1 cellular context compared by ENCODE assay signal in the genomic region with DNA sequence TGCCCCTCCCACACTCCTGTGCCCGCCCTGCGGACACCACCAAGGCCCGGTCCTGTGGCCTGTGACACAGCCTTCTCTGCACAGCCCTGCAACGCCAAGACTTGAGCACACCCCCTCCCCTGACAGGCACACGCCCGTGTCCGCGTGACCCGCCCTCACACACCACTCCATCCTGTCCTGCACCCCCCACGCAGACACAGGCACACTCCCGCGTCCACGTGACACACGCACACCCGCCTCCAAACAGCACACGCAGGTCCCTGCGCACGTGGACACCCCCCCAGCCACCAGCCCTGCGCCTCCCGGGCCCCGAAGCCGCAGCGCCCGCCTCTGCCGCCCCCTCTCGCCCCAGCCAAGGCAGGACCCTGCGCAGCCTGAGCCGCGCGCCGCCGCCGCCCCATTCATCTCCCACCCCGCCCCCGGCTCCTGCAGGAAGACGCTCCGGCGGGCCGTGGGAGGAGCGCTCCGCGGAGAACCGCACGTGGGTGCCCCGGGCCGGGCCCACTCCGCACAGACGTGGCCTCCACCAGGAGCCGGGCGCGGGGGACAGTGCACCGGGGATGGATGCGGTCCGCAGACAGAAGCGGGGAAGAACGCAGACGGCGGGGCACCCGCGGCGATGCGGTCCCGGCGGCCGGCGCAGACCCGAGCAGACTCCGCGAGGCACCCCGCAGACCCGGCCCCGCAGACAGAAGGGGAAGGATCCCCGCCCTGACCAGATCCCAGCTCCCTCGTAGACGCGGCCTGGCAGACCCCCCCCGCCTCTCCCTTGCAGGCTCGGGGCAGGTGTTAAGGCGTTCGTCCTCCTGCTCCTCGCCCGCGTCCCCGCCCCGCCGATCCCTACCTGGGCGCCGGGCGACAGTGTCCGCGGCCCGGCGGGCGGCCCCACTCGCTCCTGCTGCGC.
TF ChIP-seq lines count a peak whose summit lies in the region.

No MANE protein-coding gene starts in this region.

TF ChIP-seq in HEK293, 187 proteins besides CTCF, POLR2A, EP300 and RAD21 (continued from another document and continues in another):
- TF ChIP-seq, protein P1, sequence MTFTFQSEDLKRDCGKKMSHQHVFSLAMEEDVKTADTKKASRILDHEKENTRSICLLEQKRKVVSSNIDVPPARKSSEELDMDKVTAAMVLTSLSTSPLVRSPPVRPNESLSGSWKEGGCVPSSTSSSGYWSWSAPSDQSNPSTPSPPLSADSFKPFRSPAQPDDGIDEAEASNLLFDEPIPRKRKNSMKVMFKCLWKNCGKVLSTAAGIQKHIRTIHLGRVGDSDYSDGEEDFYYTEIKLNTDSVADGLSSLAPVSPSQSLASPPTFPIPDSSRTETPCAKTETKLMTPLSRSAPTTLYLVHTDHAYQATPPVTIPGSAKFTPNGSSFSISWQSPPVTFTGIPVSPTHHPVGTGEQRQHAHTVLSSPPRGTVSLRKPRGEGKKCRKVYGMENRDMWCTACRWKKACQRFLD (tag by site-specific recombination; IDR thresholded peaks at IDR 0.05), result no peak
- TF ChIP-seq, protein P2, sequence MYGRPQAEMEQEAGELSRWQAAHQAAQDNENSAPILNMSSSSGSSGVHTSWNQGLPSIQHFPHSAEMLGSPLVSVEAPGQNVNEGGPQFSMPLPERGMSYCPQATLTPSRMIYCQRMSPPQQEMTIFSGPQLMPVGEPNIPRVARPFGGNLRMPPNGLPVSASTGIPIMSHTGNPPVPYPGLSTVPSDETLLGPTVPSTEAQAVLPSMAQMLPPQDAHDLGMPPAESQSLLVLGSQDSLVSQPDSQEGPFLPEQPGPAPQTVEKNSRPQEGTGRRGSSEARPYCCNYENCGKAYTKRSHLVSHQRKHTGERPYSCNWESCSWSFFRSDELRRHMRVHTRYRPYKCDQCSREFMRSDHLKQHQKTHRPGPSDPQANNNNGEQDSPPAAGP (tag by site-specific recombination; IDR thresholded peaks at IDR 0.05), result peak; percentile 100
- TF ChIP-seq, protein P3, sequence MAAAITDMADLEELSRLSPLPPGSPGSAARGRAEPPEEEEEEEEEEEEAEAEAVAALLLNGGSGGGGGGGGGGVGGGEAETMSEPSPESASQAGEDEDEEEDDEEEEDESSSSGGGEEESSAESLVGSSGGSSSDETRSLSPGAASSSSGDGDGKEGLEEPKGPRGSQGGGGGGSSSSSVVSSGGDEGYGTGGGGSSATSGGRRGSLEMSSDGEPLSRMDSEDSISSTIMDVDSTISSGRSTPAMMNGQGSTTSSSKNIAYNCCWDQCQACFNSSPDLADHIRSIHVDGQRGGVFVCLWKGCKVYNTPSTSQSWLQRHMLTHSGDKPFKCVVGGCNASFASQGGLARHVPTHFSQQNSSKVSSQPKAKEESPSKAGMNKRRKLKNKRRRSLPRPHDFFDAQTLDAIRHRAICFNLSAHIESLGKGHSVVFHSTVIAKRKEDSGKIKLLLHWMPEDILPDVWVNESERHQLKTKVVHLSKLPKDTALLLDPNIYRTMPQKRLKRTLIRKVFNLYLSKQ (tag by site-specific recombination; IDR thresholded peaks at IDR 0.05; ENCODE audit: borderline replicate concordance), result no peak
- TF ChIP-seq SCRT1 (tag by site-specific recombination; IDR thresholded peaks at IDR 0.05; ENCODE audit: borderline replicate concordance) (no peak), ZNF394 (tag by site-specific recombination; IDR thresholded peaks at IDR 0.05; ENCODE audit: borderline replicate concordance) (no peak), ZBTB17 (tag by site-specific recombination; IDR thresholded peaks at IDR 0.05) (0 out of 2 replicates have a peak, but pooled peaks have one; percentile 29), ZNF629 (tag by site-specific recombination; IDR thresholded peaks at IDR 0.05) (0 out of 2 replicates have a peak, but pooled peaks have one; percentile 47), BCL11A (tag by site-specific recombination; IDR thresholded peaks at IDR 0.05; ENCODE audit: low read depth) (peak; percentile 82), BCL11B (tag by site-specific recombination; IDR thresholded peaks at IDR 0.05; ENCODE audit: low read depth) (peak; percentile 77), ZNF510 (tag by site-specific recombination; IDR thresholded peaks at IDR 0.05; ENCODE audit: insufficient replicate concordance) (no peak), ZNF585B (tag by site-specific recombination; IDR thresholded peaks at IDR 0.05) (no peak), ZFP37 (tag by site-specific recombination; IDR thresholded peaks at IDR 0.05) (no peak), ZNF792 (tag by site-specific recombination; IDR thresholded peaks at IDR 0.05) (peak; percentile 74; the same call in 1 of the 2 replicates), ZIC2 (tag by site-specific recombination; IDR thresholded peaks at IDR 0.05) (peak; percentile 28; the same call in 1 of the 2 replicates), ZNF350 (tag by site-specific recombination; IDR thresholded peaks at IDR 0.05) (no peak), ZNF624 (tag by site-specific recombination; IDR thresholded peaks at IDR 0.05) (no peak), ZNF157 (tag by site-specific recombination; IDR thresholded peaks at IDR 0.05) (no peak), GLIS2 (tag by site-specific recombination; IDR thresholded peaks at IDR 0.05) (peak; percentile 98), KLF7 (tag by site-specific recombination; IDR thresholded peaks at IDR 0.05; ENCODE audit: borderline replicate concordance) (peak; percentile 84), KLF16 (tag by site-specific recombination; IDR thresholded peaks at IDR 0.05) (peak; percentile 69; the same call in 1 of the 2 replicates), ZNF513 (tag by site-specific recombination; IDR thresholded peaks at IDR 0.05) (no peak), ZNF302 (tag by site-specific recombination; IDR thresholded peaks at IDR 0.05; ENCODE audit: low read depth) (no peak), ZNF266 (tag by site-specific recombination; IDR thresholded peaks at IDR 0.05; ENCODE audit: low read depth) (no peak), ZNF292 (tag by site-specific recombination; IDR thresholded peaks at IDR 0.05; ENCODE audit: borderline replicate concordance, low read depth) (peak; percentile 20; the same call in 1 of the 2 replicates), HOXC10 (CRISPR knock-in tag; IDR thresholded peaks at IDR 0.05) (no peak), TCF7L2 (IDR thresholded peaks at IDR 0.05; ENCODE audit: borderline replicate concordance, low read depth, low read length) (no peak), PRDM1 (tag by site-specific recombination; IDR thresholded peaks at IDR 0.05) (no peak), ZFP3 (tag by site-specific recombination; IDR thresholded peaks at IDR 0.05; ENCODE audit: low read depth) (no peak), ZNF837 (tag by site-specific recombination; IDR thresholded peaks at IDR 0.05) (no peak), ZSCAN23 (tag by site-specific recombination; IDR thresholded peaks at IDR 0.05) (no peak), ZNF596 (tag by site-specific recombination; IDR thresholded peaks at IDR 0.05) (no peak; the same call in 1 of the 2 replicates), KLF8 (tag by site-specific recombination; IDR thresholded peaks at IDR 0.05) (peak; percentile 97), ELK4 (IDR thresholded peaks at IDR 0.05; ENCODE audit: borderline replicate concordance, low read depth, low read length) (no peak), GFI1B (tag by site-specific recombination; IDR thresholded peaks at IDR 0.05) (no peak), ZNF791 (tag by site-specific recombination; IDR thresholded peaks at IDR 0.05) (no peak), ZNF2 (tag by site-specific recombination; IDR thresholded peaks at IDR 0.05) (peak; percentile 47; the same call in 1 of the 2 replicates), ZNF707 (tag by site-specific recombination; IDR thresholded peaks at IDR 0.05) (no peak), ZFP41 (tag by site-specific recombination; IDR thresholded peaks at IDR 0.05; ENCODE audit: borderline replicate concordance) (no peak), ZNF112 (tag by site-specific recombination; IDR thresholded peaks at IDR 0.05) (no peak), ZFP69B (tag by site-specific recombination; IDR thresholded peaks at IDR 0.05) (peak; percentile 38), ZNF366 (tag by site-specific recombination; conservative IDR thresholded peaks at IDR 0.05) (peak; percentile 65)
- TF ChIP-seq, protein P4, sequence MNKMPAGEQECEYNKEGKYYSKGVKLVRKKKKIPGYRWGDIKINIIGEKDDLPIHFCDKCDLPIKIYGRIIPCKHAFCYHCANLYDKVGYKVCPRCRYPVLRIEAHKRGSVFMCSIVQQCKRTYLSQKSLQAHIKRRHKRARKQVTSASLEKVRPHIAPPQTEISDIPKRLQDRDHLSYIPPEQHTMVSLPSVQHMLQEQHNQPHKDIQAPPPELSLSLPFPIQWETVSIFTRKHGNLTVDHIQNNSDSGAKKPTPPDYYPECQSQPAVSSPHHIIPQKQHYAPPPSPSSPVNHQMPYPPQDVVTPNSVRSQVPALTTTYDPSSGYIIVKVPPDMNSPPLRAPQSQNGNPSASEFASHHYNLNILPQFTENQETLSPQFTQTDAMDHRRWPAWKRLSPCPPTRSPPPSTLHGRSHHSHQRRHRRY (tag by site-specific recombination; IDR thresholded peaks at IDR 0.05), result peak; percentile 78; the same call in 1 of the 2 replicates
- TF ChIP-seq, protein P5, sequence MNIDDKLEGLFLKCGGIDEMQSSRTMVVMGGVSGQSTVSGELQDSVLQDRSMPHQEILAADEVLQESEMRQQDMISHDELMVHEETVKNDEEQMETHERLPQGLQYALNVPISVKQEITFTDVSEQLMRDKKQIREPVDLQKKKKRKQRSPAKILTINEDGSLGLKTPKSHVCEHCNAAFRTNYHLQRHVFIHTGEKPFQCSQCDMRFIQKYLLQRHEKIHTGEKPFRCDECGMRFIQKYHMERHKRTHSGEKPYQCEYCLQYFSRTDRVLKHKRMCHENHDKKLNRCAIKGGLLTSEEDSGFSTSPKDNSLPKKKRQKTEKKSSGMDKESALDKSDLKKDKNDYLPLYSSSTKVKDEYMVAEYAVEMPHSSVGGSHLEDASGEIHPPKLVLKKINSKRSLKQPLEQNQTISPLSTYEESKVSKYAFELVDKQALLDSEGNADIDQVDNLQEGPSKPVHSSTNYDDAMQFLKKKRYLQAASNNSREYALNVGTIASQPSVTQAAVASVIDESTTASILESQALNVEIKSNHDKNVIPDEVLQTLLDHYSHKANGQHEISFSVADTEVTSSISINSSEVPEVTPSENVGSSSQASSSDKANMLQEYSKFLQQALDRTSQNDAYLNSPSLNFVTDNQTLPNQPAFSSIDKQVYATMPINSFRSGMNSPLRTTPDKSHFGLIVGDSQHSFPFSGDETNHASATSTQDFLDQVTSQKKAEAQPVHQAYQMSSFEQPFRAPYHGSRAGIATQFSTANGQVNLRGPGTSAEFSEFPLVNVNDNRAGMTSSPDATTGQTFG (tag by site-specific recombination; IDR thresholded peaks at IDR 0.05; ENCODE audit: borderline replicate concordance), result no peak
- TF ChIP-seq, protein P6, sequence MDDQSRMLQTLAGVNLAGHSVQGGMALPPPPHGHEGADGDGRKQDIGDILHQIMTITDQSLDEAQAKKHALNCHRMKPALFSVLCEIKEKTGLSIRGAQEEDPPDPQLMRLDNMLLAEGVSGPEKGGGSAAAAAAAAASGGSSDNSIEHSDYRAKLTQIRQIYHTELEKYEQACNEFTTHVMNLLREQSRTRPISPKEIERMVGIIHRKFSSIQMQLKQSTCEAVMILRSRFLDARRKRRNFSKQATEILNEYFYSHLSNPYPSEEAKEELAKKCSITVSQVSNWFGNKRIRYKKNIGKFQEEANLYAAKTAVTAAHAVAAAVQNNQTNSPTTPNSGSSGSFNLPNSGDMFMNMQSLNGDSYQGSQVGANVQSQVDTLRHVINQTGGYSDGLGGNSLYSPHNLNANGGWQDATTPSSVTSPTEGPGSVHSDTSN (CRISPR knock-in tag; IDR thresholded peaks at IDR 0.05), result no peak; the same call in 1 of the 2 replicates
- TF ChIP-seq, protein P7, sequence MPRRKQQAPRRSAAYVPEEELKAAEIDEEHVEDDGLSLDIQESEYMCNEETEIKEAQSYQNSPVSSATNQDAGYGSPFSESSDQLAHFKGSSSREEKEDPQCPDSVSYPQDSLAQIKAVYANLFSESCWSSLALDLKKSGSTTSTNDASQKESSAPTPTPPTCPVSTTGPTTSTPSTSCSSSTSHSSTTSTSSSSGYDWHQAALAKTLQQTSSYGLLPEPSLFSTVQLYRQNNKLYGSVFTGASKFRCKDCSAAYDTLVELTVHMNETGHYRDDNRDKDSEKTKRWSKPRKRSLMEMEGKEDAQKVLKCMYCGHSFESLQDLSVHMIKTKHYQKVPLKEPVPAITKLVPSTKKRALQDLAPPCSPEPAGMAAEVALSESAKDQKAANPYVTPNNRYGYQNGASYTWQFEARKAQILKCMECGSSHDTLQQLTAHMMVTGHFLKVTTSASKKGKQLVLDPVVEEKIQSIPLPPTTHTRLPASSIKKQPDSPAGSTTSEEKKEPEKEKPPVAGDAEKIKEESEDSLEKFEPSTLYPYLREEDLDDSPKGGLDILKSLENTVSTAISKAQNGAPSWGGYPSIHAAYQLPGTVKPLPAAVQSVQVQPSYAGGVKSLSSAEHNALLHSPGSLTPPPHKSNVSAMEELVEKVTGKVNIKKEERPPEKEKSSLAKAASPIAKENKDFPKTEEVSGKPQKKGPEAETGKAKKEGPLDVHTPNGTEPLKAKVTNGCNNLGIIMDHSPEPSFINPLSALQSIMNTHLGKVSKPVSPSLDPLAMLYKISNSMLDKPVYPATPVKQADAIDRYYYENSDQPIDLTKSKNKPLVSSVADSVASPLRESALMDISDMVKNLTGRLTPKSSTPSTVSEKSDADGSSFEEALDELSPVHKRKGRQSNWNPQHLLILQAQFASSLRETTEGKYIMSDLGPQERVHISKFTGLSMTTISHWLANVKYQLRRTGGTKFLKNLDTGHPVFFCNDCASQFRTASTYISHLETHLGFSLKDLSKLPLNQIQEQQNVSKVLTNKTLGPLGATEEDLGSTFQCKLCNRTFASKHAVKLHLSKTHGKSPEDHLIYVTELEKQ (tag by site-specific recombination; IDR thresholded peaks at IDR 0.05; ENCODE audit: borderline replicate concordance), result no peak
